Comparison of ENCODE assay signal across 19 cellular contexts in genomic region chr20:5488823-5489222, GRCh38.
"Had no signal": no experiment of that assay in that cellular context is flagged by ENCODE, and none has a peak within 500 bp of the region (broad histone marks: within the 10 kb centered on the region; RNA-seq: fewer than 3 reads in every experiment).

No MANE protein-coding gene starts in this region.

- H3K4me1 ChIP-seq: foreskin keratinocyte, left ventricle myocardium inferior, lower lobe of right lung, neural progenitor cell had no signal

- H3K9me3 Mint-ChIP-seq: effector memory CD8-positive, alpha-beta T cell; memory B cell; natural killer cell treated with Interleukin-12 subunit alpha and Interleukin-12 subunit beta and Interleukin-15 and Interleukin-18, amount 100 ng/mL, for 72 hours; neural progenitor cell; type B pancreatic cell had no signal

- ATAC-seq: effector memory CD8-positive, alpha-beta T cell; foreskin keratinocyte; left cardiac atrium; lower lobe of right lung; natural killer cell treated with Interleukin-12 subunit alpha and Interleukin-12 subunit beta and Interleukin-15 and Interleukin-18, amount 100 ng/mL, for 72 hours; right cardiac atrium had no signal

- H3K4me2 ChIP-seq: hepatocyte, neural progenitor cell had no signal

- H3K36me3 ChIP-seq: left ventricle myocardium inferior, lower lobe of right lung, neural progenitor cell, ovary had no signal

- H3K27ac ChIP-seq: foreskin keratinocyte, hepatocyte, left ventricle myocardium inferior, lower lobe of right lung, neural progenitor cell, ovary had no signal

- H2AFZ ChIP-seq: hepatocyte, neural progenitor cell had no signal

- H3K4me3 ChIP-seq: hepatocyte, left ventricle myocardium inferior, lower lobe of right lung, neural progenitor cell, ovary had no signal

- H3K9me3 ChIP-seq: lower lobe of right lung, ovary had no signal

- H3K27me3 ChIP-seq: neural progenitor cell, ovary had no signal

- DNase-seq: effector memory CD8-positive, alpha-beta T cell; foreskin keratinocyte; kidney; left cardiac atrium; left ventricle myocardium inferior; lower lobe of right lung; midbrain; nucleus accumbens; ovary; right cardiac atrium; small intestine; stimulated activated CD4-positive, alpha-beta T cell treated with anti-CD3 and anti-CD28 coated beads, Interleukin-12 subunit alpha, Interleukin-12 subunit beta, amount 100 ng/mL, for 4 hours; stimulated activated naive CD4-positive, alpha-beta T cell treated with Interleukin-2 at 50 U/mL for 16 hours had no signal

- H3K4me1 Mint-ChIP-seq: memory B cell had no signal

- H3K36me3 Mint-ChIP-seq: memory B cell; natural killer cell treated with Interleukin-12 subunit alpha and Interleukin-12 subunit beta and Interleukin-15 and Interleukin-18, amount 100 ng/mL, for 72 hours; neural progenitor cell; type B pancreatic cell had no signal

- H3K4me3 Mint-ChIP-seq: effector memory CD8-positive, alpha-beta T cell; memory B cell; natural killer cell treated with Interleukin-12 subunit alpha and Interleukin-12 subunit beta and Interleukin-15 and Interleukin-18, amount 100 ng/mL, for 72 hours; neural progenitor cell; type B pancreatic cell had no signal

- H3K9ac ChIP-seq: neural progenitor cell had no signal

- H3K27ac Mint-ChIP-seq: effector memory CD8-positive, alpha-beta T cell; memory B cell; neural progenitor cell; progenitor cell of endocrine pancreas; type B pancreatic cell had no signal

- H3K79me2 ChIP-seq: hepatocyte had no signal
